ENCODE assay signal across 8 cellular contexts in genomic region chr19:12611361-12611699, GRCh38. TPM values are rescaled to one million over a fixed set of nuclear protein-coding genes. Genes with fewer than 3 reads are reported as not detected.
DNase-seq lines count a peak whose midpoint lies in the region; ATAC-seq and TF ChIP-seq lines count a peak whose summit lies in the region.

No MANE protein-coding gene starts in this region.

- intact Hi-C loops in breast epithelium (cut with DNase I; ENCODE audit: low total_unique reads) (no loop called here), sciatic nerve (cut with DNase I) (no loop called here)

- ATAC-seq in sciatic nerve (peak; percentile 86), GM18873 (IDR thresholded peaks at IDR 0.05; ENCODE audit: low FRiP score, unreplicated experiment) (no peak)

- no peaks in the 10 kb centered on the region for H3K36me3 ChIP-seq in breast epithelium

- TF ChIP-seq POLR2A in breast epithelium (IDR thresholded peaks at IDR 0.05) = no peak
- TF ChIP-seq POLR2A in erythroblast (IDR thresholded peaks at IDR 0.05; ENCODE audit: low read length) = no peak

- TF ChIP-seq CTCF in AG09309 (IDR thresholded peaks at IDR 0.05; ENCODE audit: control insufficient read depth, insufficient read depth, low read depth, low read length, missing control alignments) = no peak
- no peak for TF ChIP-seq CTCF in breast epithelium (IDR thresholded peaks at IDR 0.05)

- no peaks in the 10 kb centered on the region for H3K4me1 ChIP-seq in breast epithelium

- no peaks in the 10 kb centered on the region for H3K27me3 ChIP-seq in breast epithelium

- H3K9me3 ChIP-seq in breast epithelium (no peaks in the 10 kb centered on the region), iPS-18c (ENCODE audit: control insufficient read depth, insufficient read depth, low read length) (no peaks in the 10 kb centered on the region)

- H3K4me3 ChIP-seq in AG09309 (ENCODE audit: control insufficient read depth, low read depth, low read length) = peak overlapping the region; percentile 95
- H3K4me3 ChIP-seq in breast epithelium = peak overlapping the region; percentile 84 to 100 (median 91)
- H3K4me3 ChIP-seq in iPS-18c (ENCODE audit: insufficient read depth, low read depth, low read length) = peak overlapping the region; percentile 72

- peak; percentile 35 for DNase-seq in AG09309 (ENCODE audit: low read depth)
- peak; percentile 74 for DNase-seq in H4 (ENCODE audit: low spot score)
- DNase-seq in NCI-H774 (lab: John Stamatoyannopoulos, UW) = peak; percentile 32
- peak; percentile 75 to 76 for DNase-seq in breast epithelium (ENCODE audit: low spot score in 2 of 2)
- peak; percentile 83 for DNase-seq in sciatic nerve (ENCODE audit: low spot score)
- DNase-seq in erythroblast (lab: John Stamatoyannopoulos, UW) = no peak

- H3K27ac ChIP-seq in breast epithelium = peak overlapping the region; percentile 98 to 100

RNA-seq across cellular contexts. Expression of gene ZNF791, which starts 0.6 kb away (rescaled TPM):
- 8.1 and 8.5 TPM in 2 replicates for total RNA-seq in H4 (2014; rRNA removed; shearing (Covaris generic))
- total RNA-seq in breast epithelium (10 to 100 TPM; 22.4 to 35.3 (median 34.7) TPM), sciatic nerve (48.2 TPM)

RNA-seq across cellular contexts. Expression of gene ZNF490, which starts 0.7 kb away (rescaled TPM):
- total RNA-seq in H4 (2014; rRNA removed; shearing (Covaris generic)) = 2.6 and 5.7 TPM in 2 replicates
- total RNA-seq in breast epithelium (1 to 10 TPM; 5.6 to 7.9 (median 7.0) TPM), sciatic nerve (8.6 TPM)

RNA-seq across cellular contexts. Expression of gene MAN2B1, which starts 55.2 kb away (rescaled TPM):
- total RNA-seq in H4 (2014; rRNA removed; shearing (Covaris generic)) = 34.2 and 53.4 TPM in 2 replicates
- total RNA-seq in breast epithelium (100 to 1,000 TPM in 1 of 3 donors, 10 to 100 TPM in 2; 45.6 to 118 (median 49.0) TPM), sciatic nerve (76.4 TPM)

RNA-seq across cellular contexts. Expression of gene WDR83, which starts 55.3 kb away (rescaled TPM):
- 12.8 and 13.7 TPM in 2 replicates for total RNA-seq in H4 (2014; rRNA removed; shearing (Covaris generic))
- 10 to 100 TPM in 2 of 3 donors, 1 to 10 TPM in 1; 8.2 to 13.8 (median 10.2) TPM for total RNA-seq in breast epithelium
- total RNA-seq in sciatic nerve = 12.3 TPM

Comparison
In these comparisons a context has a peak if more than half of its experiments do, and no peak if none do; other contexts are left out.
1. DNase-seq: peak in AG09309 (single experiment), H4 (single experiment), NCI-H774 (single experiment), breast epithelium (2 of 2) and sciatic nerve (single experiment); none in erythroblast (0 of 2).
2. Peak in every context shown above with its lines, with median percentiles within 50 percentile points of each other: H3K4me3 ChIP-seq.